Comparison of ENCODE assay signal across 1 cellular context in the genomic region with DNA sequence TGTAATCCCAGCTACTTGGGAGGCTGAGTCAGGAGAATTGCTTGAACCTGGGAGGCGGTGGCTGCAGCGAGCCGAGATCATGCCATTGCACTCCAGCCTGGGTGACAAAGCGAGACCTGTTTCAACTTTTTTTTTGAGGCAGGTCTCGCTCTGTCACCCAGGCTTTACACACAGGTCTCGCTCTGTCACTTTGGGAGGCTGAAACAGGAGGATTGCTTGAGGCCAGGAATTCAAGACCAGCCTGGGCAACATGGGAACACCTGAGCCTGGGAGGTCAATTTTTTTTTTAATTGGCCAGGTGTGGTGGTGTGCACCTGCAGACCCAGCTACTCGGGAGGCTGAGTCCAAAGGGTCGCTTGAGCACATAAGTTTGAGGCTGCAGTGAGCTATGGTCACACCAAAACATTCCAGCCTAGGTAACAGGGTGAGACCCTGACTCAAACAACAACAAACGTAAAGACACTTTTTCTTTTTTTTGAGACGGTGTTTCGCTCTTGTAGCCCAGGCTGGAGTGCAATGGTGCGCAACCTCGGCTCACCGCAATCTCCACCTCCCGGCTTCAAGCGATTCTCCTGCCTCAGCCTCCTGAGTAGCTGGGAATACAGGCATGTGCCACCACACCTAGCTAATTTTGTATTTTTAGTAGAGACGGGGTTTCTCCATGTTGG.
TF ChIP-seq lines count a peak whose summit lies in the region.

No MANE protein-coding gene starts in this region.

TF ChIP-seq in HepG2, 621 proteins besides CTCF, POLR2A, EP300 and RAD21:
- peak; percentile 40; the same call in 1 of the 2 replicates for TF ChIP-seq ZNF354B (CRISPR knock-in tag; IDR thresholded peaks at IDR 0.05)
- peak; percentile 23; the same call in 1 of the 2 replicates for TF ChIP-seq ZNF235 (CRISPR knock-in tag; IDR thresholded peaks at IDR 0.05; ENCODE audit: borderline replicate concordance)
- TF ChIP-seq PAF1 (CRISPR knock-in tag; IDR thresholded peaks at IDR 0.05) = peak; percentile 24; the same call in 1 of the 2 replicates
- 0 out of 2 replicates have a peak, but pooled peaks have one; percentile 25 for TF ChIP-seq RBFOX2 (IDR thresholded peaks at IDR 0.05; ENCODE audit: low read depth, low read length)
- 0 out of 2 replicates have a peak, but pooled peaks have one; percentile 17 for TF ChIP-seq ZNF550 (CRISPR knock-in tag; IDR thresholded peaks at IDR 0.05; ENCODE audit: borderline replicate concordance)
- TF ChIP-seq SALL1 (CRISPR knock-in tag; IDR thresholded peaks at IDR 0.05) = peak; percentile 20; the same call in 1 of the 2 replicates
- peak; percentile 47; the same call in 1 of the 2 replicates for TF ChIP-seq BORCS8-MEF2B (CRISPR knock-in tag; IDR thresholded peaks at IDR 0.05)
- TF ChIP-seq ZNF3 (CRISPR knock-in tag; IDR thresholded peaks at IDR 0.05) = peak; percentile 74; the same call in 1 of the 2 replicates
- TF ChIP-seq, protein P1, sequence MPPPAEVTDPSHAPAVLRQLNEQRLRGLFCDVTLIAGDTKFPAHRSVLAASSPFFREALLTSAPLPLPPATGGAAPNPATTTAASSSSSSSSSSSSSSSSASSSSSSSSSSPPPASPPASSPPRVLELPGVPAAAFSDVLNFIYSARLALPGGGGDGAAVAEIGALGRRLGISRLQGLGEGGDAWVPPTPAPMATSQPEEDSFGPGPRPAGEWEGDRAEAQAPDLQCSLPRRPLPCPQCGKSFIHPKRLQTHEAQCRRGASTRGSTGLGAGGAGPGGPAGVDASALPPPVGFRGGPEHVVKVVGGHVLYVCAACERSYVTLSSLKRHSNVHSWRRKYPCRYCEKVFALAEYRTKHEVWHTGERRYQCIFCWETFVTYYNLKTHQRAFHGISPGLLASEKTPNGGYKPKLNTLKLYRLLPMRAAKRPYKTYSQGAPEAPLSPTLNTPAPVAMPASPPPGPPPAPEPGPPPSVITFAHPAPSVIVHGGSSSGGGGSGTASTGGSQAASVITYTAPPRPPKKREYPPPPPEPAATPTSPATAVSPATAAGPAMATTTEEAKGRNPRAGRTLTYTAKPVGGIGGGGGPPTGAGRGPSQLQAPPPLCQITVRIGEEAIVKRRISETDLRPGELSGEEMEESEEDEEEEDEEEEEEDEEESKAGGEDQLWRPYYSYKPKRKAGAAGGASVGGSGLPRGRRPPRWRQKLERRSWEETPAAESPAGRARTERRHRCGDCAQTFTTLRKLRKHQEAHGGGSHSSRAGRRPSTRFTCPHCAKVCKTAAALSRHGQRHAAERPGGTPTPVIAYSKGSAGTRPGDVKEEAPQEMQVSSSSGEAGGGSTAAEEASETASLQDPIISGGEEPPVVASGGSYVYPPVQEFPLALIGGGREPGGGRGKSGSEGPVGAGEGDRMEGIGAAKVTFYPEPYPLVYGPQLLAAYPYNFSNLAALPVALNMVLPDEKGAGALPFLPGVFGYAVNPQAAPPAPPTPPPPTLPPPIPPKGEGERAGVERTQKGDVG (CRISPR knock-in tag; IDR thresholded peaks at IDR 0.05; ENCODE audit: borderline replicate concordance) = peak; percentile 67; the same call in 1 of the 2 replicates
- TF ChIP-seq ZNF460 (CRISPR knock-in tag; IDR thresholded peaks at IDR 0.05; ENCODE audit: borderline replicate concordance) = peak; percentile 98
- peak; percentile 38; the same call in 1 of the 2 replicates for TF ChIP-seq KAT7 (CRISPR knock-in tag; IDR thresholded peaks at IDR 0.05; ENCODE audit: borderline replicate concordance)
- peak; percentile 44; the same call in 1 of the 2 replicates for TF ChIP-seq KDM1A (CRISPR knock-in tag; IDR thresholded peaks at IDR 0.05)
- TF ChIP-seq ZMYM3 (CRISPR knock-in tag; IDR thresholded peaks at IDR 0.05) = peak; percentile 92
- TF ChIP-seq, protein P2, sequence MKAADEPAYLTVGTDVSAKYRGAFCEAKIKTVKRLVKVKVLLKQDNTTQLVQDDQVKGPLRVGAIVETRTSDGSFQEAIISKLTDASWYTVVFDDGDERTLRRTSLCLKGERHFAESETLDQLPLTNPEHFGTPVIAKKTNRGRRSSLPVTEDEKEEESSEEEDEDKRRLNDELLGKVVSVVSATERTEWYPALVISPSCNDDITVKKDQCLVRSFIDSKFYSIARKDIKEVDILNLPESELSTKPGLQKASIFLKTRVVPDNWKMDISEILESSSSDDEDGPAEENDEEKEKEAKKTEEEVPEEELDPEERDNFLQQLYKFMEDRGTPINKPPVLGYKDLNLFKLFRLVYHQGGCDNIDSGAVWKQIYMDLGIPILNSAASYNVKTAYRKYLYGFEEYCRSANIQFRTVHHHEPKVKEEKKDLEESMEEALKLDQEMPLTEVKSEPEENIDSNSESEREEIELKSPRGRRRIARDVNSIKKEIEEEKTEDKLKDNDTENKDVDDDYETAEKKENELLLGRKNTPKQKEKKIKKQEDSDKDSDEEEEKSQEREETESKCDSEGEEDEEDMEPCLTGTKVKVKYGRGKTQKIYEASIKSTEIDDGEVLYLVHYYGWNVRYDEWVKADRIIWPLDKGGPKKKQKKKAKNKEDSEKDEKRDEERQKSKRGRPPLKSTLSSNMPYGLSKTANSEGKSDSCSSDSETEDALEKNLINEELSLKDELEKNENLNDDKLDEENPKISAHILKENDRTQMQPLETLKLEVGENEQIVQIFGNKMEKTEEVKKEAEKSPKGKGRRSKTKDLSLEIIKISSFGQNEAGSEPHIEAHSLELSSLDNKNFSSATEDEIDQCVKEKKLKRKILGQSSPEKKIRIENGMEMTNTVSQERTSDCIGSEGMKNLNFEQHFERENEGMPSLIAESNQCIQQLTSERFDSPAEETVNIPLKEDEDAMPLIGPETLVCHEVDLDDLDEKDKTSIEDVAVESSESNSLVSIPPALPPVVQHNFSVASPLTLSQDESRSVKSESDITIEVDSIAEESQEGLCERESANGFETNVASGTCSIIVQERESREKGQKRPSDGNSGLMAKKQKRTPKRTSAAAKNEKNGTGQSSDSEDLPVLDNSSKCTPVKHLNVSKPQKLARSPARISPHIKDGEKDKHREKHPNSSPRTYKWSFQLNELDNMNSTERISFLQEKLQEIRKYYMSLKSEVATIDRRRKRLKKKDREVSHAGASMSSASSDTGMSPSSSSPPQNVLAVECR (CRISPR knock-in tag; IDR thresholded peaks at IDR 0.05; ENCODE audit: borderline replicate concordance) = 0 out of 2 replicates have a peak, but pooled peaks have one; percentile 8
